ENCODE assay signal across 1 cellular context in the genomic region with DNA sequence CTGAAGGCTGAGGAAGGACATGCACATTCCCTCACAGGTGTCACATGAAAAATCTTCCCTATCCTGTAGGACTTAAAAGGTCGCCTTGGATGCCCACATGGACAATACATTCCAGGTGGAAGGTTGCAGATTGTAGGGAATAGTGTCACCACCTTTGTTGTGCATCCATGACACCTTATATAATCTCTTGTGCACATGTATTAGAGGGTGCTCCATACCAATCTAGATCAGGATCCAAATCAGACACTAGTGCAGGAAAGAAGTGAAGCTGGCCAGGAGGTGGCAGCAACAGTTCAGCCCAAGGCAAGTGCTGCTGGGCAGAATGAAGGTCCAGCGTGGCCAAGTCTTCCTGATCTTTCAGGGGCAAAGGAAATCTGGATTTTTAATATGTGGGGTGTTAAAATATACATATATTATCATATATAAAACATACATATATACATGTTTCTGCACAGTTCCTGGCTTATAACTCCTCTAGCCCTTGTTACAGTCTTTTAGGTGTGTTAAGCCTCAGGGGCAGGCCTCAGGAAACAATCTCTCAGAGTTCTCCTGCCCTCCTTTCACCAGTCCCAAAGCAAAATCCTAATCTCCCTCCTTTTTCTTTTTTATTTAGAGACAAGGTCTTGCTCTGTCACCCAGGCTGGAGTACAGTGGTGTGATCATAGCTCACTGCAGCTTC.
TF ChIP-seq lines count a peak whose summit lies in the region.

No MANE protein-coding gene starts in this region.

TF ChIP-seq in liver, 16 proteins besides CTCF, POLR2A, EP300 and RAD21 (continued from another document):
- TF ChIP-seq EGR1 (IDR thresholded peaks at IDR 0.05; ENCODE audit: low read depth in 2 of 2), result no peak
TF ChIP-seq in liver: peak in this region for 0.
